ENCODE assay signal across 18 cellular contexts in genomic region chr17:57641761-57642160, GRCh38.
A peak's percentile ranks its signal among the peaks of the same experiment; 100 is the strongest.
DNase-seq lines count a peak whose midpoint lies in the region; ATAC-seq, FAIRE-seq and TF ChIP-seq lines count a peak whose summit lies in the region.
"Had no signal": no experiment of that assay in that cellular context is flagged by ENCODE, and none has a peak within 500 bp of the region (broad histone marks: within the 10 kb centered on the region; RNA-seq: fewer than 3 reads in every experiment).

No MANE protein-coding gene starts in this region.

- H3K27ac Mint-ChIP-seq in CD8-positive, alpha-beta T cell = peak overlapping the region; percentile 4
- peak overlapping the region; percentile 80 to 84 for H3K27ac Mint-ChIP-seq in effector memory CD8-positive, alpha-beta T cell
- H3K27ac Mint-ChIP-seq in stimulated activated effector memory CD8-positive, alpha-beta T cell treated with anti-CD3 and anti-CD28 coated beads, Interleukin-12 subunit alpha, Interleukin-12 subunit beta, amount 100 ng/mL, for 72 hours = peak overlapping the region; percentile 1

- no peaks in the 10 kb centered on the region for H3K4me1 ChIP-seq in CD8-positive, alpha-beta T cell (ENCODE audit: insufficient read depth, low read length)
- peaks cover 20% of the 10 kb centered on the region for H3K4me1 ChIP-seq in OCI-LY7 (ENCODE audit: insufficient read depth, low read length, poor library complexity, severe bottlenecking)

- no peaks in the 10 kb centered on the region for H3K36me3 ChIP-seq in CD8-positive, alpha-beta T cell (ENCODE audit: insufficient read depth, low read length)
- peaks cover 8% of the 10 kb centered on the region for H3K36me3 ChIP-seq in OCI-LY7 (ENCODE audit: insufficient read depth, low read length)

- no peak for DNase-seq in CD8-positive, alpha-beta T cell
- DNase-seq in HTR-8/SVneo (ENCODE audit: insufficient read length, low spot score) (no peak), T-helper 2 cell (no peak), OCI-LY7 (ENCODE audit: low spot score) (no peak), NCI-H1048 (lab: John Stamatoyannopoulos, UW) (no peak)
- no peak for DNase-seq in effector memory CD8-positive, alpha-beta T cell
- no peak for DNase-seq in stimulated activated effector memory CD8-positive, alpha-beta T cell treated with anti-CD3 and anti-CD28 coated beads, Interleukin-12 subunit alpha, Interleukin-12 subunit beta, amount 100 ng/mL, for 72 hours (ENCODE audit: low spot score in 2 of 2)
- DNase-seq: CD4-positive, CD25-positive, alpha-beta regulatory T cell; CD8-positive, alpha-beta memory T cell; DMS 273 treated with DMSO at 0.1 percent for 48 hours; DMS79; GF-D8; GOT3; H7; HCEC 1CT had no signal

- H3K4me3 ChIP-seq in CD8-positive, alpha-beta T cell (ENCODE audit: low read depth, low read length) = no peak overlapping the region
- no peak overlapping the region for H3K4me3 ChIP-seq in OCI-LY7 (ENCODE audit: low read depth, low read length, poor library complexity, severe bottlenecking)

- no peaks in the 10 kb centered on the region for H3K79me2 ChIP-seq in OCI-LY7 (ENCODE audit: insufficient read depth, low read depth, low read length)

- H3K9me2 ChIP-seq in OCI-LY7 (ENCODE audit: insufficient read depth, low read length) = no peaks in the 10 kb centered on the region

- H2AFZ ChIP-seq in OCI-LY7 (ENCODE audit: low read length) = no peak overlapping the region

- peaks cover 37% of the 10 kb centered on the region for H3K36me3 Mint-ChIP-seq in CD8-positive, alpha-beta T cell
- H3K36me3 Mint-ChIP-seq in effector memory CD8-positive, alpha-beta T cell (ENCODE audit: insufficient read depth) = peaks cover 15% of the 10 kb centered on the region
- no peaks in the 10 kb centered on the region for H3K36me3 Mint-ChIP-seq in stimulated activated effector memory CD8-positive, alpha-beta T cell treated with anti-CD3 and anti-CD28 coated beads, Interleukin-12 subunit alpha, Interleukin-12 subunit beta, amount 100 ng/mL, for 72 hours

- CTCF ChIA-PET in CD8-positive, alpha-beta T cell (lab: Charles Lee) = interaction anchor here (0.8 to 1.2 kb wide), 2 partner anchors 16 to 109 kb away, joined by 3 to 4 read pairs; no protein-coding TSS in a partner anchor
- CTCF ChIA-PET in OCI-LY7 (lab: Charles Lee; ENCODE audit: unreplicated experiment) = interaction anchor here (1.2 kb wide), 1 partner anchor 30 kb away, joined by 3 read pairs; no protein-coding TSS in a partner anchor

- POLR2A ChIA-PET in CD8-positive, alpha-beta T cell (lab: Charles Lee) = interaction anchor here (0.7 kb wide), 1 partner anchor 95 kb away, joined by 3 read pairs; no protein-coding TSS in a partner anchor
- POLR2A ChIA-PET in OCI-LY7 (lab: Charles Lee) = interaction anchor here (0.6 to 1.2 kb wide), 3 partner anchors 18 to 312 kb away, joined by 3 to 4 read pairs (median 3); no protein-coding TSS in a partner anchor

- intact Hi-C loops in CD8-positive, alpha-beta T cell (cut with DNase I, micrococcal nuclease) = no loop called here
- intact Hi-C loops in OCI-LY7 (cut with micrococcal nuclease; ENCODE audit: unreplicated experiment) = no loop called here

- no peaks in the 10 kb centered on the region for H3K9me3 ChIP-seq in CD8-positive, alpha-beta T cell (ENCODE audit: low read length)
- no peaks in the 10 kb centered on the region for H3K9me3 ChIP-seq in OCI-LY7 (ENCODE audit: low read length)

- H3K27me3 Mint-ChIP-seq in CD8-positive, alpha-beta T cell (ENCODE audit: low read depth) = no peaks in the 10 kb centered on the region
- no peaks in the 10 kb centered on the region for H3K27me3 Mint-ChIP-seq in effector memory CD8-positive, alpha-beta T cell
- H3K27me3 Mint-ChIP-seq: CD4-positive, CD25-positive, alpha-beta regulatory T cell had no signal

- no peak overlapping the region for H3K4me3 Mint-ChIP-seq in CD8-positive, alpha-beta T cell
- H3K4me3 Mint-ChIP-seq in effector memory CD8-positive, alpha-beta T cell = no peak overlapping the region
- no peak overlapping the region for H3K4me3 Mint-ChIP-seq in stimulated activated effector memory CD8-positive, alpha-beta T cell treated with anti-CD3 and anti-CD28 coated beads, Interleukin-12 subunit alpha, Interleukin-12 subunit beta, amount 100 ng/mL, for 72 hours
- H3K4me3 Mint-ChIP-seq: CD4-positive, CD25-positive, alpha-beta regulatory T cell had no signal

- ATAC-seq in CD8-positive, alpha-beta T cell = no peak
- no peak for ATAC-seq in effector memory CD8-positive, alpha-beta T cell (replicated peaks)
- no peak for ATAC-seq in stimulated activated effector memory CD8-positive, alpha-beta T cell treated with anti-CD3 and anti-CD28 coated beads, Interleukin-12 subunit alpha, Interleukin-12 subunit beta, amount 100 ng/mL, for 72 hours

- TF ChIP-seq CTCF in CD8-positive, alpha-beta T cell (IDR thresholded peaks at IDR 0.05) = no peak
- no peak for TF ChIP-seq CTCF in OCI-LY7 (conservative IDR thresholded peaks at IDR 0.05; ENCODE audit: low read length)

- no peaks in the 10 kb centered on the region for H3K27me3 ChIP-seq in CD8-positive, alpha-beta T cell (ENCODE audit: insufficient read depth, low read length)

- H3K4me2 ChIP-seq in OCI-LY7 (ENCODE audit: low read length) = no peak overlapping the region

- no peaks in the 10 kb centered on the region for H4K20me1 ChIP-seq in OCI-LY7 (ENCODE audit: insufficient read depth, low read length)

- H3K27ac ChIP-seq in CD8-positive, alpha-beta T cell (ENCODE audit: low read depth, low read length) = no peak overlapping the region
- no peak overlapping the region for H3K27ac ChIP-seq in OCI-LY7 (ENCODE audit: low read depth, low read length, poor library complexity, severe bottlenecking)
- H3K27ac ChIP-seq: C4-2B had no signal

- H3K9me3 Mint-ChIP-seq in CD8-positive, alpha-beta T cell = no peaks in the 10 kb centered on the region
- no peaks in the 10 kb centered on the region for H3K9me3 Mint-ChIP-seq in effector memory CD8-positive, alpha-beta T cell
- no peaks in the 10 kb centered on the region for H3K9me3 Mint-ChIP-seq in stimulated activated effector memory CD8-positive, alpha-beta T cell treated with anti-CD3 and anti-CD28 coated beads, Interleukin-12 subunit alpha, Interleukin-12 subunit beta, amount 100 ng/mL, for 72 hours
- H3K9me3 Mint-ChIP-seq: CD4-positive, CD25-positive, alpha-beta regulatory T cell; CD8-positive, alpha-beta memory T cell had no signal

- peak; percentile 63 for FAIRE-seq in HTR-8/SVneo (lab: Jason Lieb, UNC)
- FAIRE-seq: D721Med, GM12892 had no signal

- peaks cover 9% of the 10 kb centered on the region for H3K4me1 Mint-ChIP-seq in CD8-positive, alpha-beta T cell (ENCODE audit: low read depth)
- H3K4me1 Mint-ChIP-seq in effector memory CD8-positive, alpha-beta T cell (ENCODE audit: low read depth in 2 of 2) = peaks cover 6 to 14% of the 10 kb centered on the region in 2 donors
- peaks cover 28% of the 10 kb centered on the region for H3K4me1 Mint-ChIP-seq in stimulated activated effector memory CD8-positive, alpha-beta T cell treated with anti-CD3 and anti-CD28 coated beads, Interleukin-12 subunit alpha, Interleukin-12 subunit beta, amount 100 ng/mL, for 72 hours

- no TSS peak for BruUV-seq in OCI-LY7 (replicated peaks; lab: Mats Ljungman, UMichigan)

Comparison
In these comparisons a context has a peak if more than half of its experiments do, and no peak if none do; other contexts are left out.
1. H3K27ac Mint-ChIP-seq: peak in every context shown above with its lines; median percentile 82 in effector memory CD8-positive, alpha-beta T cell; 4 in CD8-positive, alpha-beta T cell; 1 in stimulated activated effector memory CD8-positive, alpha-beta T cell treated with anti-CD3 and anti-CD28 coated beads, Interleukin-12 subunit alpha, Interleukin-12 subunit beta, amount 100 ng/mL, for 72 hours.